ENCODE assay signal across 23 cellular contexts in the genomic region with DNA sequence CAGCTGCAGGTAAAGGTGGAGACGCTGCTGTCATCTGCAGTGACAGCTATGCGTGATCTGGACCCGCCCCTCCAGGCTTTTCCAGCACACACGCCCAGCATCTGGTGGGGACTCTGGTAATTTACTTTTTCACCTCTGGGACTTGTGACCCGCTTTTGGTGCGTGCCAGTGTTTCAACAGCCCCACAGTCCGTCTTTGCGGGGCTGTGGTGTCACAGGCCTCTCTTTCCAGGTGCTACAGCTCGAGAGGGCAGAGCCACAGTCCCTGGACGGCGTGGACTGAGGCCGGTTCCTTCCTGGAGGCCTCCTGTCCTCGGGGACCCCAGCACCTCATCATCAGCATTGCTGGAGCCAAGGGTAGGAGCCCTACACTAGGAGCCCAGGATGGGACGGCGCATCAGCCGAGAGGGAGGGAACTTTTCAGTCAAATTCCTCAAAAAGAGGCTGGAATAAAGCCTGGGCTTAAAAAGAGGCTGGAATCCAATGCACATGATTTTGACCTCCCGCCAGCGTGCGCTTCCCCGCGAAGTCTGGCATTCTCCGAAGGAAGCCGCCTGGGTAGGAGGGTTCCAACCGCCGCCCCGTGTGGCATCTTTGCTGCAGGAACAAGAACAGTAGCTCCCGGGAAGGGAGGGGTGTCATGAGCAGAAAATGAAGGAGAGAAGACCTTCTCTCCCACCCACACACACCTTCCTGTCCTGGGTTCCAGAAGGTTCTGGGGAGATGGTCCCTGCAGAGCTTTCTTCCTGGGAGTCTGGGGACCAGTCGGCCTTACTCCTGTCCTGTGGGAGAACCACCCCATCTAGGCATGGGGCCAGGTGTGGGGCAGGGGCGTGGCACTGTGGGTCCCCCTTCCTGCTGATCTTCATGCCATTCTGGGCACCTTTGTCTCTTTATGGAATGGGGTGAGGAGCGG. TPM values are rescaled to one million over a fixed set of nuclear protein-coding genes. Genes with fewer than 3 reads are reported as not detected.
DNase-seq lines count a peak whose midpoint lies in the region; ATAC-seq, FAIRE-seq and TF ChIP-seq lines count a peak whose summit lies in the region.
"Had no signal": no experiment of that assay in that cellular context is flagged by ENCODE, and none has a peak within 500 bp of the region (broad histone marks: within the 10 kb centered on the region; RNA-seq: fewer than 3 reads in every experiment).

No MANE protein-coding gene starts in this region.

- no peak overlapping the region for H3K27ac Mint-ChIP-seq in chondrocyte (ENCODE audit: unreplicated experiment)
- peak overlapping the region in 1 of 10 donors; percentile 13 for H3K27ac Mint-ChIP-seq in naive thymus-derived CD8-positive, alpha-beta T cell
- H3K27ac Mint-ChIP-seq: B cell; CD4-positive, CD25-positive, alpha-beta regulatory T cell had no signal

- no peaks in the 10 kb centered on the region for H3K79me1 ChIP-seq in IMR-90 (ENCODE audit: low read depth in 1 of 2, low read length in 2 of 2)

- H3K4me3 Mint-ChIP-seq in chondrocyte (ENCODE audit: unreplicated experiment) = no peak overlapping the region
- H3K4me3 Mint-ChIP-seq in naive thymus-derived CD8-positive, alpha-beta T cell = no peak overlapping the region
- H3K4me3 Mint-ChIP-seq: B cell; CD4-positive, CD25-positive, alpha-beta regulatory T cell; H9 had no signal

- H4K8ac ChIP-seq in IMR-90 (ENCODE audit: low read depth in 2 of 2, low read length in 2 of 2) = no peak overlapping the region

- ATAC-seq in Right ventricle myocardium superior (ENCODE audit: poor library complexity) (no peak), IMR-90 (ENCODE audit: low read depth) (no peak), sciatic nerve (no peak)
- no peak for ATAC-seq in naive thymus-derived CD8-positive, alpha-beta T cell

- peaks cover 9% of the 10 kb centered on the region for H3K4me1 Mint-ChIP-seq in chondrocyte (ENCODE audit: low read depth)
- H3K4me1 Mint-ChIP-seq in naive thymus-derived CD8-positive, alpha-beta T cell = peaks cover 0 to 6% (median 0%) of the 10 kb centered on the region in 4 donors

- no peak overlapping the region for H2BK120ac ChIP-seq in IMR-90 (ENCODE audit: low read depth, low read length)

- TF ChIP-seq CTCF in IMR-90 (conservative IDR thresholded peaks at IDR 0.05; ENCODE audit: low read depth, low read length) (no peak), chondrocyte (IDR thresholded peaks at IDR 0.05) (no peak)

- no peak overlapping the region for H2BK20ac ChIP-seq in IMR-90 (ENCODE audit: low read depth, low read length)

- H3K4me1 ChIP-seq in IMR-90 (ENCODE audit: control insufficient read depth, insufficient read depth, low read length) = no peaks in the 10 kb centered on the region

- H3K36me3 Mint-ChIP-seq in chondrocyte (ENCODE audit: low read depth) = peaks cover 39% of the 10 kb centered on the region
- peaks cover 14 to 94% (median 73%) of the 10 kb centered on the region in 3 donors for H3K36me3 Mint-ChIP-seq in naive thymus-derived CD8-positive, alpha-beta T cell

- WGBS in IMR-90 (ENCODE audit: extremely low coverage in 2 of 2, insufficient read length in 1 of 2), 2 experiments = 92% methylated on average over 11 of the region's 30 CpGs; no CpG with 5 or more reads in 1 of the 2 experiments

- H4K5ac ChIP-seq in IMR-90 (ENCODE audit: low read depth, low read length) = no peak overlapping the region

- in situ Hi-C loops in IMR-90 (cut with MboI; ENCODE audit: low sequenced_read_pairs) = no loop called here

- H2AK9ac ChIP-seq in IMR-90 (replicated peaks; ENCODE audit: low read depth, low read length, poor library complexity) = peak overlapping the region; percentile 72

- H2AFZ ChIP-seq in IMR-90 (replicated peaks; ENCODE audit: low read length, poor library complexity) = no peak overlapping the region
- H2AFZ ChIP-seq: GM23248 had no signal

- no peaks in the 10 kb centered on the region for H3K27me3 Mint-ChIP-seq in chondrocyte (ENCODE audit: low read depth)
- no peaks in the 10 kb centered on the region for H3K27me3 Mint-ChIP-seq in naive thymus-derived CD8-positive, alpha-beta T cell
- H3K27me3 Mint-ChIP-seq: B cell; CD4-positive, CD25-positive, alpha-beta regulatory T cell had no signal

- H3K4ac ChIP-seq in IMR-90 (ENCODE audit: low read depth, low read length) = no peak overlapping the region

- CTCF ChIA-PET in IMR-90 (lab: Yijun Ruan, JAX) = no interaction called here

- no peak overlapping the region for H2BK5ac ChIP-seq in IMR-90 (ENCODE audit: low read depth, low read length, poor library complexity, severe bottlenecking)

- dilution Hi-C loops in IMR-90 (cut with HindIII; ENCODE audit: low sequenced_read_pairs, unreplicated experiment) = no loop called here

- H3K27me3 ChIP-seq in IMR-90 (ENCODE audit: control insufficient read depth, insufficient read depth, low read length) = no peaks in the 10 kb centered on the region

- BruUV-seq in IMR-90 (replicated peaks; lab: Mats Ljungman, UMichigan) = no TSS peak

- intact Hi-C loops in cardiac septum (cut with DNase I) = no loop called here
- intact Hi-C loops in Right ventricle myocardium superior (cut with DNase I) = no loop called here
- intact Hi-C loops in IMR-90 (cut with micrococcal nuclease) = no loop called here
- intact Hi-C loops in sciatic nerve (cut with DNase I) = no loop called here

- H2BK15ac ChIP-seq in IMR-90 (ENCODE audit: low read depth, low read length) = no peak overlapping the region

- no peak overlapping the region for H3K23ac ChIP-seq in IMR-90 (ENCODE audit: low read depth, low read length)

- H3K14ac ChIP-seq in IMR-90 (replicated peaks; ENCODE audit: low read depth, low read length) = no peak overlapping the region

- no peak overlapping the region for H3K4me2 ChIP-seq in IMR-90 (ENCODE audit: low read depth, low read length)

- FAIRE-seq in GM12891 (lab: Jason Lieb, UNC) = no peak
- FAIRE-seq: A549, RCC 7860 had no signal

- no peak for TF ChIP-seq RAD21 in IMR-90 (IDR thresholded peaks at IDR 0.05; ENCODE audit: low read length)

- H3K9me3 ChIP-seq in IMR-90 (ENCODE audit: control insufficient read depth, insufficient read depth, low read length) = no peaks in the 10 kb centered on the region
- H3K9me3 ChIP-seq: A549 had no signal

- no peaks in the 10 kb centered on the region for H4K20me1 ChIP-seq in IMR-90 (ENCODE audit: insufficient read depth, low read length)

- no peak overlapping the region for H3K4me3 ChIP-seq in IMR-90 (ENCODE audit: insufficient read depth, low read depth, low read length)
- H3K4me3 ChIP-seq: A549, GM23248 had no signal

- H2AK5ac ChIP-seq in IMR-90 (ENCODE audit: low read depth, low read length) = no peak overlapping the region

- H3K9me3 Mint-ChIP-seq in chondrocyte (ENCODE audit: low read depth) = peaks cover 3% of the 10 kb centered on the region
- peaks cover 0 to 17% (median 3%) of the 10 kb centered on the region in 9 donors for H3K9me3 Mint-ChIP-seq in naive thymus-derived CD8-positive, alpha-beta T cell

- H3K56ac ChIP-seq in IMR-90 (ENCODE audit: extremely low read depth, insufficient read depth, low read length) = no peak overlapping the region

- TF ChIP-seq POLR2A in IMR-90 (IDR thresholded peaks at IDR 0.05; ENCODE audit: low read depth, low read length) = no peak
- no peak for TF ChIP-seq POLR2A in GM12891 (IDR thresholded peaks at IDR 0.05; ENCODE audit: low read depth, low read length)

- H3K18ac ChIP-seq in IMR-90 (ENCODE audit: low read depth, low read length) = no peak overlapping the region

- H3K9ac ChIP-seq in IMR-90 (ENCODE audit: low read depth, low read length) = no peak overlapping the region
- H3K9ac ChIP-seq: GM23248 had no signal

- POLR2A ChIA-PET in IMR-90 (lab: Charles Lee; ENCODE audit: unreplicated experiment) = no interaction called here
- POLR2A ChIA-PET in naive thymus-derived CD8-positive, alpha-beta T cell (lab: Charles Lee) = no interaction called here

- no peak overlapping the region for H4K91ac ChIP-seq in IMR-90 (ENCODE audit: insufficient read depth, low read depth, low read length)

- H3K9me1 ChIP-seq in IMR-90 (ENCODE audit: insufficient read depth, low read length) = 0 out of 2 replicates have a peak, but pooled peaks cover 5% of the 10 kb centered on the region

- peak; percentile 64 for DNase-seq in cardiac septum (ENCODE audit: low spot score)
- DNase-seq in Right ventricle myocardium superior = no peak
- no peak for DNase-seq in IMR-90
- peak; percentile 68 for DNase-seq in chondrocyte (ENCODE audit: low spot score)
- DNase-seq in sciatic nerve (ENCODE audit: low spot score) = peak; percentile 54
- no peak for DNase-seq in naive thymus-derived CD8-positive, alpha-beta T cell
- DNase-seq in SIG-M5 treated with dmso at 0.1 percent for 504 hours (lab: John Stamatoyannopoulos, UW; ENCODE audit: unreplicated experiment) = no peak
- no peak for DNase-seq in GM12891 (ENCODE audit: insufficient read length, low spot score)
- DNase-seq: CD4-positive, CD25-positive, alpha-beta regulatory T cell; DMS79; GM23248; H9; KBM-7; NCI-H1092; NCI-H1436; NCI-H187 treated with DMSO at 0.1 percent for 48 hours; NCI-H2107; NCI-H446 treated with DMSO at 0.1 percent for 48 hours; NCI-H526 treated with DMSO at 0.1 percent for 48 hours; OCI-M1 had no signal

- H3K36me3 ChIP-seq in IMR-90 (ENCODE audit: control insufficient read depth, insufficient read depth, low read length) = peaks cover 53% of the 10 kb centered on the region

- no peak overlapping the region for H3K27ac ChIP-seq in IMR-90 (ENCODE audit: insufficient read depth, low read length)
- H3K27ac ChIP-seq: A549, GM23248 had no signal

RNA-seq across cellular contexts. Expression of gene KRTAP5-7, which starts 25.7 kb away (rescaled TPM):
- total RNA-seq in cardiac septum = not detected
- not detected for total RNA-seq in Right ventricle myocardium superior
- total RNA-seq in IMR-90 (2012; rRNA removed) = not detected in 2 replicates
- polyA plus RNA-seq in IMR-90 (2012; rRNA removed) = not detected in 2 replicates
- polyA plus RNA-seq in IMR-90 (2012; cell fraction: cytosol; rRNA removed) = not detected in 2 replicates
- 0.08 and 0.39 TPM in 2 replicates for polyA plus RNA-seq in IMR-90 (2012; cell fraction: nucleus; rRNA removed; ENCODE audit: low replicate concordance)
- not detected in 3 replicates for total RNA-seq in chondrocyte
- total RNA-seq in sciatic nerve = 0.58 TPM
- total RNA-seq in naive thymus-derived CD8-positive, alpha-beta T cell = under 1 TPM in 1 of 2 experiments, not detected in 1; 0.55 TPM
- polyA plus RNA-seq in naive thymus-derived CD8-positive, alpha-beta T cell = not detected
- polyA plus RNA-seq in GM12891 (2012; ENCODE audit: low read depth, missing spikeins) = not detected
- total RNA-seq: CD4-positive, CD25-positive, alpha-beta regulatory T cell; GM23248; H9 had no signal
- polyA plus RNA-seq: A549; CD4-positive, CD25-positive, alpha-beta regulatory T cell; GM23248 had no signal

RNA-seq across cellular contexts. Expression of gene KRTAP5-8, which starts 36.5 kb away (rescaled TPM):
- total RNA-seq in cardiac septum (not detected), Right ventricle myocardium superior (not detected), IMR-90 (2012; rRNA removed) (not detected in 2 replicates), chondrocyte (not detected in 3 replicates), sciatic nerve (0.49 TPM)
- 0.07 TPM in 1 of 2 replicates, not detected in the other for polyA plus RNA-seq in IMR-90 (2012; rRNA removed)
- polyA plus RNA-seq in IMR-90 (2012; cell fraction: cytosol; rRNA removed) = not detected in 2 replicates
- 0.36 and 0.37 TPM in 2 replicates for polyA plus RNA-seq in IMR-90 (2012; cell fraction: nucleus; rRNA removed; ENCODE audit: low replicate concordance)
- under 1 TPM in 1 of 2 experiments, not detected in 1; 0.42 TPM for total RNA-seq in naive thymus-derived CD8-positive, alpha-beta T cell
- polyA plus RNA-seq in naive thymus-derived CD8-positive, alpha-beta T cell = not detected
- polyA plus RNA-seq in GM12891 (2012; ENCODE audit: low read depth, missing spikeins) = 0.15 TPM
- total RNA-seq: GM23248, H9 had no signal
- polyA plus RNA-seq: A549; CD4-positive, CD25-positive, alpha-beta regulatory T cell; GM23248 had no signal

RNA-seq across cellular contexts. Expression of gene KRTAP5-9, which starts 46.9 kb away (rescaled TPM):
- total RNA-seq in cardiac septum = not detected
- not detected for total RNA-seq in Right ventricle myocardium superior
- total RNA-seq in IMR-90 (2012; rRNA removed) = not detected in 2 replicates
- 0.09 TPM in 1 of 2 replicates, not detected in the other for polyA plus RNA-seq in IMR-90 (2012; rRNA removed)
- 0.03 TPM in 1 of 2 replicates, not detected in the other for polyA plus RNA-seq in IMR-90 (2012; cell fraction: cytosol; rRNA removed)
- 0.66 and 1.9 TPM in 2 replicates for polyA plus RNA-seq in IMR-90 (2012; cell fraction: nucleus; rRNA removed; ENCODE audit: low replicate concordance)
- 0.20 to 0.36 TPM in 2 of 3 replicates, not detected in the other for total RNA-seq in chondrocyte
- 0.40 TPM for total RNA-seq in sciatic nerve
- total RNA-seq in naive thymus-derived CD8-positive, alpha-beta T cell = under 1 TPM in 1 of 2 experiments, not detected in 1; 0.31 TPM
- polyA plus RNA-seq in naive thymus-derived CD8-positive, alpha-beta T cell = not detected
- 0.26 TPM for polyA plus RNA-seq in GM12891 (2012; ENCODE audit: low read depth, missing spikeins)
- total RNA-seq: GM23248, H9 had no signal
- polyA plus RNA-seq: A549; CD4-positive, CD25-positive, alpha-beta regulatory T cell; GM23248 had no signal

RNA-seq across cellular contexts. Expression of gene NADSYN1, which starts 48.3 kb away (rescaled TPM):
- total RNA-seq in cardiac septum = 22.0 TPM
- 18.5 TPM for total RNA-seq in Right ventricle myocardium superior
- total RNA-seq in IMR-90 (2012; rRNA removed) = 59.2 and 70.4 TPM in 2 replicates
- 63.7 and 69.5 TPM in 2 replicates for polyA plus RNA-seq in IMR-90 (2012; rRNA removed)
- 31.6 and 45.0 TPM in 2 replicates for polyA plus RNA-seq in IMR-90 (2012; cell fraction: cytosol; rRNA removed)
- polyA plus RNA-seq in IMR-90 (2012; cell fraction: nucleus; rRNA removed; ENCODE audit: low replicate concordance) = 239 and 302 TPM in 2 replicates
- 38.8 to 47.5 TPM (median 41.4 TPM) in 3 replicates for total RNA-seq in chondrocyte
- total RNA-seq in sciatic nerve = 85.2 TPM
- total RNA-seq in naive thymus-derived CD8-positive, alpha-beta T cell = 100 to 1,000 TPM; 188 to 197 TPM
- 10 to 100 TPM; 24.0 to 29.1 (median 25.9) TPM for polyA plus RNA-seq in naive thymus-derived CD8-positive, alpha-beta T cell
- 84.1 TPM for polyA plus RNA-seq in GM12891 (2012; ENCODE audit: low read depth, missing spikeins)

RNA-seq across cellular contexts. Expression of gene DHCR7, which starts 53.1 kb away (rescaled TPM):
- total RNA-seq in cardiac septum (31.2 TPM), Right ventricle myocardium superior (48.5 TPM), IMR-90 (2012; rRNA removed) (20.0 and 22.0 TPM in 2 replicates), chondrocyte (44.4 to 58.7 TPM (median 57.5 TPM) in 3 replicates), sciatic nerve (49.8 TPM)
- polyA plus RNA-seq in IMR-90 (2012; rRNA removed) = 43.2 and 43.3 TPM in 2 replicates
- 25.7 and 56.1 TPM in 2 replicates for polyA plus RNA-seq in IMR-90 (2012; cell fraction: cytosol; rRNA removed)
- 22.6 and 38.0 TPM in 2 replicates for polyA plus RNA-seq in IMR-90 (2012; cell fraction: nucleus; rRNA removed; ENCODE audit: low replicate concordance)
- 10 to 100 TPM; 17.1 to 17.4 TPM for total RNA-seq in naive thymus-derived CD8-positive, alpha-beta T cell
- 10 to 100 TPM; 18.6 to 22.1 (median 18.7) TPM for polyA plus RNA-seq in naive thymus-derived CD8-positive, alpha-beta T cell
- polyA plus RNA-seq in GM12891 (2012; ENCODE audit: low read depth, missing spikeins) = 42.5 TPM

Comparison
In these comparisons a context has a peak if more than half of its experiments do, and no peak if none do; other contexts are left out.
1. DNase-seq: peak in cardiac septum (single experiment), chondrocyte (single experiment) and sciatic nerve (single experiment); none in Right ventricle myocardium superior (single experiment), IMR-90 (single experiment), naive thymus-derived CD8-positive, alpha-beta T cell (0 of 10), SIG-M5 treated with dmso at 0.1 percent for 504 hours (single experiment) and GM12891 (single experiment).